Comparison of ENCODE assay signal across 8 cellular contexts in genomic region chr11:13462311-13462927, GRCh38. TPM values are rescaled to one million over a fixed set of nuclear protein-coding genes. Genes with fewer than 3 reads are reported as not detected.
DNase-seq lines count a peak whose midpoint lies in the region; ATAC-seq and TF ChIP-seq lines count a peak whose summit lies in the region.

No MANE protein-coding gene starts in this region.

- POLR2A ChIA-PET in CD4-positive, alpha-beta T cell (lab: Charles Lee): interaction anchor here (0.8 to 2.6 kb wide), 14 partner anchors 8 to 1429 kb away, joined by 3 to 12 read pairs (median 4); partner anchors contain the start of genes CYP2R1 and FAR1

- peak; percentile 22 for ATAC-seq in CD4-positive, alpha-beta T cell (ENCODE audit: poor library complexity)
- peak; percentile 25 for ATAC-seq in GM19372 (IDR thresholded peaks at IDR 0.05; ENCODE audit: low read depth, unreplicated experiment)
- peak; percentile 33 for ATAC-seq in HG03457 (IDR thresholded peaks at IDR 0.05; ENCODE audit: unreplicated experiment)
- ATAC-seq in activated T-cell treated with anti-CD3 and anti-CD28 coated beads, Interleukin-2, amount 50 U/mL, for 4 hours: peak; percentile 49 to 58

- H3K4me1 ChIP-seq in NT2/D1 (ENCODE audit: insufficient read depth, insufficient read length): peaks cover 3% of the 10 kb centered on the region
- peaks cover 15% of the 10 kb centered on the region for H3K4me1 ChIP-seq in stomach smooth muscle (ENCODE audit: control insufficient read depth, insufficient read depth, low read length)

- peak overlapping the region; percentile 82 for H3K27ac ChIP-seq in CD4-positive, alpha-beta T cell (ENCODE audit: low read depth, low read length)
- peak overlapping the region; percentile 81 for H3K27ac ChIP-seq in stomach smooth muscle (ENCODE audit: low read length)

- peaks cover 8% of the 10 kb centered on the region for H3K36me3 ChIP-seq in NT2/D1 (ENCODE audit: insufficient read depth, insufficient read length, low read length)
- no peaks in the 10 kb centered on the region for H3K36me3 ChIP-seq in stomach smooth muscle (ENCODE audit: control insufficient read depth in 2 of 2, insufficient read depth in 2 of 2, low read length in 2 of 2)

- H3K9me3 Mint-ChIP-seq in CD4-positive, alpha-beta T cell: no peaks in the 10 kb centered on the region
- H3K9me3 Mint-ChIP-seq in activated T-cell treated with anti-CD3 and anti-CD28 coated beads, Interleukin-2, amount 50 U/mL, for 4 hours: no peaks in the 10 kb centered on the region
- peaks cover 4% of the 10 kb centered on the region for H3K9me3 Mint-ChIP-seq in nephron progenitor cell

- H3K9me3 ChIP-seq in CD4-positive, alpha-beta T cell (ENCODE audit: control insufficient read depth, low read length): no peaks in the 10 kb centered on the region
- H3K9me3 ChIP-seq in NT2/D1 (ENCODE audit: insufficient read depth, low read length) (no peaks in the 10 kb centered on the region), stomach smooth muscle (ENCODE audit: control insufficient read depth in 2 of 2, low read length in 2 of 2) (no peaks in the 10 kb centered on the region)

- peak overlapping the region; percentile 100 for H3K4me3 Mint-ChIP-seq in CD4-positive, alpha-beta T cell
- peak overlapping the region; percentile 99 for H3K4me3 Mint-ChIP-seq in activated T-cell treated with anti-CD3 and anti-CD28 coated beads, Interleukin-2, amount 50 U/mL, for 4 hours
- H3K4me3 Mint-ChIP-seq in nephron progenitor cell: peak overlapping the region; percentile 100

- peaks cover 31% of the 10 kb centered on the region for H3K36me3 Mint-ChIP-seq in CD4-positive, alpha-beta T cell (ENCODE audit: low read depth)
- peaks cover 7% of the 10 kb centered on the region for H3K36me3 Mint-ChIP-seq in activated T-cell treated with anti-CD3 and anti-CD28 coated beads, Interleukin-2, amount 50 U/mL, for 4 hours (ENCODE audit: insufficient read depth)
- peaks cover 14% of the 10 kb centered on the region for H3K36me3 Mint-ChIP-seq in nephron progenitor cell (ENCODE audit: low read depth)

- no peaks in the 10 kb centered on the region for H3K27me3 Mint-ChIP-seq in CD4-positive, alpha-beta T cell
- no peaks in the 10 kb centered on the region for H3K27me3 Mint-ChIP-seq in activated T-cell treated with anti-CD3 and anti-CD28 coated beads, Interleukin-2, amount 50 U/mL, for 4 hours (ENCODE audit: low read depth)
- H3K27me3 Mint-ChIP-seq in nephron progenitor cell (ENCODE audit: low read depth, poor library complexity): peaks cover 3% of the 10 kb centered on the region

- H3K27ac Mint-ChIP-seq in CD4-positive, alpha-beta T cell: peak overlapping the region; percentile 99
- H3K27ac Mint-ChIP-seq in nephron progenitor cell: peak overlapping the region; percentile 99

- H3K4me1 Mint-ChIP-seq in CD4-positive, alpha-beta T cell (ENCODE audit: low read depth): peaks cover 62% of the 10 kb centered on the region
- peaks cover 41% of the 10 kb centered on the region for H3K4me1 Mint-ChIP-seq in activated T-cell treated with anti-CD3 and anti-CD28 coated beads, Interleukin-2, amount 50 U/mL, for 4 hours (ENCODE audit: low read depth)
- peaks cover 24% of the 10 kb centered on the region for H3K4me1 Mint-ChIP-seq in nephron progenitor cell

- TF ChIP-seq CTCF in CD4-positive, alpha-beta T cell (IDR thresholded peaks at IDR 0.05): no peak
- TF ChIP-seq CTCF in fibroblast of mammary gland (conservative IDR thresholded peaks at IDR 0.05; ENCODE audit: control insufficient read depth, insufficient read depth, low read depth, low read length) (no peak), nephron progenitor cell (IDR thresholded peaks at IDR 0.05) (no peak)

- intact Hi-C loops in CD4-positive, alpha-beta T cell (cut with DNase I, micrococcal nuclease): loop anchor here (2.0 to 10.0 kb wide), 7 partner anchors 184 to 1618 kb away; partner anchors contain the start of genes FAR1 (in 2 of the 2), CYP2R1 (in 1 of the 2) and USP47 (in 1 of the 2)

- CTCF ChIA-PET in CD4-positive, alpha-beta T cell (lab: Charles Lee): interaction anchor here (0.8 to 1.6 kb wide), 3 partner anchors 25 to 205 kb away, joined by 3 to 11 read pairs (median 3); no protein-coding TSS in a partner anchor

- H3K27me3 ChIP-seq in CD4-positive, alpha-beta T cell (ENCODE audit: control insufficient read depth, insufficient read depth, low read length): no peaks in the 10 kb centered on the region
- H3K27me3 ChIP-seq in NT2/D1 (ENCODE audit: insufficient read depth, insufficient read length): no peaks in the 10 kb centered on the region
- no peaks in the 10 kb centered on the region for H3K27me3 ChIP-seq in stomach smooth muscle (ENCODE audit: control insufficient read depth in 1 of 2, insufficient read depth in 2 of 2, low read length in 2 of 2)

- H3K9ac ChIP-seq in NT2/D1 (ENCODE audit: insufficient read length, low read depth) (peak overlapping the region; percentile 76), stomach smooth muscle (ENCODE audit: low read length in 2 of 2) (peak overlapping the region; percentile 69 to 92)

- H3K4me3 ChIP-seq in NT2/D1 (ENCODE audit: insufficient read length, low read depth) (peak overlapping the region; percentile 86), fibroblast of mammary gland (ENCODE audit: control insufficient read depth, low read depth, low read length) (peak overlapping the region; percentile 89), stomach smooth muscle (ENCODE audit: low read length in 2 of 2) (peak overlapping the region; percentile 85 to 89)

- peak; percentile 14 to 61 (median 39) for DNase-seq in CD4-positive, alpha-beta T cell
- DNase-seq in NT2/D1 (ENCODE audit: low read depth, low spot score) (peak; percentile 39), fibroblast of mammary gland (ENCODE audit: low read depth) (peak; percentile 24), nephron progenitor cell (peak; percentile 76)
- peak; percentile 35 for DNase-seq in activated T-cell treated with anti-CD3 and anti-CD28 coated beads, Interleukin-2, amount 50 U/mL, for 4 hours

RNA-seq across cellular contexts. Expression of gene BTBD10, which starts 0.6 kb away (rescaled TPM):
- 10 to 100 TPM; 13.3 to 14.8 TPM for total RNA-seq in CD4-positive, alpha-beta T cell
- 10 to 100 TPM; 18.3 to 22.2 (median 20.0) TPM for total RNA-seq in activated T-cell treated with anti-CD3 and anti-CD28 coated beads, Interleukin-2, amount 50 U/mL, for 4 hours

RNA-seq across cellular contexts. Expression of gene PTH, which starts 33.4 kb away (rescaled TPM):
- total RNA-seq in CD4-positive, alpha-beta T cell: not detected
- total RNA-seq in activated T-cell treated with anti-CD3 and anti-CD28 coated beads, Interleukin-2, amount 50 U/mL, for 4 hours: not detected

Comparison
In these comparisons a context has a peak if more than half of its experiments do, and no peak if none do; other contexts are left out.
1. Peak in every context shown above with its lines: DNase-seq, ATAC-seq, H3K4me3 ChIP-seq and H3K27ac ChIP-seq.
2. DNase-seq: peak in every context shown above with its lines; median percentile 76 in nephron progenitor cell; 39 in CD4-positive, alpha-beta T cell; 39 in NT2/D1; 35 in activated T-cell treated with anti-CD3 and anti-CD28 coated beads, Interleukin-2, amount 50 U/mL, for 4 hours; 24 in fibroblast of mammary gland.